ENCODE assay signal across 20 cellular contexts in the genomic region with DNA sequence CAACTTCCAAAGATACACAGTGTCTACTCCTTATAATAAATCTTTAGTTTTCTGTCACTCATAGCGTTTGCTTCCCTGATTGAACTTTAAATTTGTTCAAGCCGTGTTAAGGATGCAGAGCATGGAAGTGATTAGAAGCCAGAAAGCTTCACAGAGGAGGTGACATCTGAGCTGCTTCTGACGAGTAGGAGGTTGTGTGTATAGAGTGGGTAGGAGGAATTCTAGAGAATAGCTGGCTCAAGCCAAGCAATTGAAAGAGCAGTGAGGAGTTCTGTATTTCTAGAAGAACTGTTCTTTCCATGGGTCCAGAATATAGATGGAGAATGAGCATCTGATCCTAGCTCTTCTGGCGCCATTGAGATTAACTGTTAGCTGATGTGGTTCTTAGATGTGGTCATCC. TPM values are rescaled to one million over a fixed set of nuclear protein-coding genes. Genes with fewer than 3 reads are reported as not detected.
DNase-seq lines count a peak whose midpoint lies in the region; ATAC-seq and TF ChIP-seq lines count a peak whose summit lies in the region.
"Had no signal": no experiment of that assay in that cellular context is flagged by ENCODE, and none has a peak within 500 bp of the region (broad histone marks: within the 10 kb centered on the region; RNA-seq: fewer than 3 reads in every experiment).

No MANE protein-coding gene starts in this region.

- H2AFZ ChIP-seq in smooth muscle cell (ENCODE audit: low read depth) = no peak overlapping the region

- CTCF ChIA-PET in CD4-positive, alpha-beta memory T cell (lab: Charles Lee; ENCODE audit: partially characterized antibody) = interaction anchor here (0.9 to 6.2 kb wide), 4 partner anchors 9 to 167 kb away, joined by 3 to 88 read pairs (median 4); partner anchors contain the start of gene MYORG

- H3K27ac ChIP-seq in body of pancreas = peak overlapping the region in 3 of 4 donors; percentile 53 to 66 (median 65)
- H3K27ac ChIP-seq in CD4-positive, alpha-beta memory T cell (ENCODE audit: low read depth, low read length) = no peak overlapping the region
- no peak overlapping the region for H3K27ac ChIP-seq in smooth muscle cell (ENCODE audit: low read depth)
- H3K27ac ChIP-seq in sigmoid colon = peak overlapping the region in 2 of 4 donors; percentile 45 to 94
- H3K27ac ChIP-seq: KMS-11 had no signal

- no peak for ATAC-seq in body of pancreas
- no peak for ATAC-seq in activated naive CD4-positive, alpha-beta T cell treated with anti-CD3 and anti-CD28 coated beads, Interleukin-2, amount 50 U/mL, for 72 hours
- ATAC-seq: Right ventricle myocardium inferior had no signal

- H3K36me3 ChIP-seq in body of pancreas (replicated peaks in 1 of 2; ENCODE audit: insufficient read depth in 1 of 2, low read depth in 2 of 2) (no peaks in the 10 kb centered on the region), smooth muscle cell (ENCODE audit: low read depth) (no peaks in the 10 kb centered on the region), sigmoid colon (peaks cover 0 to 8% (median 0%) of the 10 kb centered on the region in 4 donors)
- peaks cover 13% of the 10 kb centered on the region for H3K36me3 ChIP-seq in CD4-positive, alpha-beta memory T cell (ENCODE audit: insufficient read depth, low read length)

- no peak overlapping the region for H3K4me2 ChIP-seq in smooth muscle cell
- H3K4me2 ChIP-seq: KMS-11 had no signal

- H4K20me1 ChIP-seq in smooth muscle cell (ENCODE audit: low read depth) = peaks cover 43% of the 10 kb centered on the region

- H3K4me1 Mint-ChIP-seq in progenitor cell of endocrine pancreas (ENCODE audit: low read depth) = peaks cover 17% of the 10 kb centered on the region
- H3K4me1 Mint-ChIP-seq in CD4-positive, alpha-beta memory T cell = peaks cover 11 to 19% (median 14%) of the 10 kb centered on the region in 4 donors

- WGBS in body of pancreas, 2 donors = 76 to 78% methylated on average over 4 of the region's 4 CpGs
- WGBS in smooth muscle cell (ENCODE audit: low lambda C conversion rate) = 86% methylated on average over 4 of the region's 4 CpGs
- WGBS in sigmoid colon, 2 donors = 83 to 87% methylated on average over 4 of the region's 4 CpGs

- no peak overlapping the region for H3K4me3 Mint-ChIP-seq in progenitor cell of endocrine pancreas (ENCODE audit: low read depth)
- H3K4me3 Mint-ChIP-seq in CD4-positive, alpha-beta memory T cell = no peak overlapping the region
- H3K4me3 Mint-ChIP-seq: B cell; CD4-positive, CD25-positive, alpha-beta regulatory T cell had no signal

- H3K27me3 ChIP-seq in body of pancreas (no peaks in the 10 kb centered on the region), smooth muscle cell (ENCODE audit: low read depth) (no peaks in the 10 kb centered on the region), sigmoid colon (no peaks in the 10 kb centered on the region)
- no peaks in the 10 kb centered on the region for H3K27me3 ChIP-seq in CD4-positive, alpha-beta memory T cell (ENCODE audit: insufficient read depth, low read length)

- peaks cover 6% of the 10 kb centered on the region for H3F3A ChIP-seq in smooth muscle cell (ENCODE audit: low read depth)

- intact Hi-C loops in body of pancreas (cut with DNase I) = loop anchor here (5.0 kb wide), 1 partner anchor 37 kb away; no protein-coding TSS in a partner anchor
- intact Hi-C loops in CD4-positive, alpha-beta memory T cell (cut with micrococcal nuclease) = no loop called here
- intact Hi-C loops in sigmoid colon (cut with DNase I) = no loop called here

- H3K4me1 ChIP-seq in body of pancreas (peaks cover 36% of the 10 kb centered on the region), smooth muscle cell (ENCODE audit: low read depth) (peaks cover 4% of the 10 kb centered on the region), sigmoid colon (peaks cover 0 to 66% (median 26%) of the 10 kb centered on the region in 4 donors)
- peaks cover 4% of the 10 kb centered on the region for H3K4me1 ChIP-seq in CD4-positive, alpha-beta memory T cell (ENCODE audit: insufficient read depth, low read length)
- H3K4me1 ChIP-seq: Caco-2 had no signal

- H3K9me3 ChIP-seq in body of pancreas (no peaks in the 10 kb centered on the region), smooth muscle cell (replicated peaks; ENCODE audit: low read depth) (no peaks in the 10 kb centered on the region), sigmoid colon (no peaks in the 10 kb centered on the region)
- H3K9me3 ChIP-seq in CD4-positive, alpha-beta memory T cell (ENCODE audit: control insufficient read depth in 1 of 2, low read length in 2 of 2) = no peaks in the 10 kb centered on the region
- H3K9me3 ChIP-seq: Caco-2 had no signal

- DNase-seq in CD1c-positive myeloid dendritic cell (ENCODE audit: extremely low spot score) (peak; percentile 28), body of pancreas (no peak), inferior parietal cortex (ENCODE audit: extremely low spot score) (peak; percentile 38), progenitor cell of endocrine pancreas (ENCODE audit: low spot score, unreplicated experiment) (no peak), smooth muscle cell (lab: John Stamatoyannopoulos, UW; ENCODE audit: unreplicated experiment) (no peak), sigmoid colon (no peak)
- no peak for DNase-seq in CD4-positive, alpha-beta memory T cell
- DNase-seq in activated naive CD4-positive, alpha-beta T cell treated with anti-CD3 and anti-CD28 coated beads, Interleukin-2, amount 50 U/mL, for 72 hours (ENCODE audit: low spot score in 2 of 2) = no peak
- DNase-seq: 8988T; Caco-2; CD4-positive, CD25-positive, alpha-beta regulatory T cell; GOT3; MV-4-11; NCI-H1694 treated with DMSO at 0.1 percent for 48 hours; NCI-H2227 treated with DMSO at 0.1 percent for 48 hours; NCI-H510A treated with DMSO at 0.1 percent for 48 hours; NCI-H774 had no signal

- H3K4me3 ChIP-seq in body of pancreas (no peak overlapping the region), smooth muscle cell (no peak overlapping the region), sigmoid colon (no peak overlapping the region)
- H3K4me3 ChIP-seq in CD4-positive, alpha-beta memory T cell (ENCODE audit: low read length in 2 of 2) = no peak overlapping the region

- no peaks in the 10 kb centered on the region for H3K27me3 Mint-ChIP-seq in progenitor cell of endocrine pancreas
- H3K27me3 Mint-ChIP-seq in CD4-positive, alpha-beta memory T cell = no peaks in the 10 kb centered on the region
- H3K27me3 Mint-ChIP-seq: B cell; CD4-positive, CD25-positive, alpha-beta regulatory T cell had no signal

- TF ChIP-seq POLR2A in body of pancreas (IDR thresholded peaks at IDR 0.05) (no peak), sigmoid colon (IDR thresholded peaks at IDR 0.05) (no peak)

- TF ChIP-seq CTCF in body of pancreas (IDR thresholded peaks at IDR 0.05) = no peak
- TF ChIP-seq CTCF in progenitor cell of endocrine pancreas (IDR thresholded peaks at IDR 0.05; ENCODE audit: unreplicated experiment) = no peak
- TF ChIP-seq CTCF in smooth muscle cell (IDR thresholded peaks at IDR 0.05; ENCODE audit: borderline replicate concordance, insufficient read depth, poor library complexity, severe bottlenecking) = no peak
- TF ChIP-seq CTCF in sigmoid colon (IDR thresholded peaks at IDR 0.05) = no peak

- H3K79me2 ChIP-seq in smooth muscle cell (ENCODE audit: low read depth) = peaks cover 19% of the 10 kb centered on the region

- H3K9ac ChIP-seq in smooth muscle cell (ENCODE audit: low read depth) = no peak overlapping the region
- H3K9ac ChIP-seq: KMS-11 had no signal

- H3K9me3 Mint-ChIP-seq in progenitor cell of endocrine pancreas (ENCODE audit: low read depth) = no peaks in the 10 kb centered on the region
- H3K9me3 Mint-ChIP-seq in CD4-positive, alpha-beta memory T cell = no peaks in the 10 kb centered on the region
- H3K9me3 Mint-ChIP-seq in activated naive CD4-positive, alpha-beta T cell treated with anti-CD3 and anti-CD28 coated beads, Interleukin-2, amount 50 U/mL, for 72 hours = no peaks in the 10 kb centered on the region
- H3K9me3 Mint-ChIP-seq: CD4-positive, CD25-positive, alpha-beta regulatory T cell had no signal

- POLR2A ChIA-PET in CD4-positive, alpha-beta memory T cell (lab: Charles Lee; ENCODE audit: partially characterized antibody) = no interaction called here

- peak overlapping the region; percentile 34 for H3K27ac Mint-ChIP-seq in progenitor cell of endocrine pancreas
- no peak overlapping the region for H3K27ac Mint-ChIP-seq in CD4-positive, alpha-beta memory T cell
- H3K27ac Mint-ChIP-seq in activated naive CD4-positive, alpha-beta T cell treated with anti-CD3 and anti-CD28 coated beads, Interleukin-2, amount 50 U/mL, for 72 hours = no peak overlapping the region
- H3K27ac Mint-ChIP-seq: B cell had no signal

- peaks cover 5% of the 10 kb centered on the region for H3K36me3 Mint-ChIP-seq in progenitor cell of endocrine pancreas (ENCODE audit: insufficient read depth)
- peaks cover 14 to 26% of the 10 kb centered on the region in 2 donors for H3K36me3 Mint-ChIP-seq in CD4-positive, alpha-beta memory T cell
- peaks cover 0 to 6% of the 10 kb centered on the region in 2 donors for H3K36me3 Mint-ChIP-seq in activated naive CD4-positive, alpha-beta T cell treated with anti-CD3 and anti-CD28 coated beads, Interleukin-2, amount 50 U/mL, for 72 hours

- TF ChIP-seq EP300 in sigmoid colon (IDR thresholded peaks at IDR 0.05) = no peak

RNA-seq across cellular contexts. Expression of gene NUDT2, which starts 6.0 kb away (rescaled TPM):
- total RNA-seq in body of pancreas (10 to 100 TPM in 1 of 2 donors, 1 to 10 TPM in 1; 9.2 to 14.0 TPM), progenitor cell of endocrine pancreas (21.1 TPM in 2 replicates), smooth muscle cell (28.1 and 32.4 TPM in 2 replicates), sigmoid colon (10 to 100 TPM; 12.1 to 59.9 (median 36.1) TPM)
- total RNA-seq in CD4-positive, alpha-beta memory T cell = 10 to 100 TPM; 21.0 TPM
- polyA plus RNA-seq in CD4-positive, alpha-beta memory T cell = 10 to 100 TPM; 26.2 to 29.3 TPM
- 10 to 100 TPM; 42.7 to 42.9 TPM for total RNA-seq in activated naive CD4-positive, alpha-beta T cell treated with anti-CD3 and anti-CD28 coated beads, Interleukin-2, amount 50 U/mL, for 72 hours
- polyA plus RNA-seq in smooth muscle cell (32.8 and 36.1 TPM in 2 replicates), sigmoid colon (10 to 100 TPM; 27.0 to 56.5 (median 35.6) TPM)

RNA-seq across cellular contexts. Expression of gene KIF24, which starts 6.3 kb away (rescaled TPM):
- under 1 TPM; 0.26 to 0.33 TPM for total RNA-seq in body of pancreas
- 9.1 and 10.0 TPM in 2 replicates for total RNA-seq in progenitor cell of endocrine pancreas
- total RNA-seq in CD4-positive, alpha-beta memory T cell = under 1 TPM; 0.22 to 0.32 TPM
- not detected for polyA plus RNA-seq in CD4-positive, alpha-beta memory T cell
- total RNA-seq in activated naive CD4-positive, alpha-beta T cell treated with anti-CD3 and anti-CD28 coated beads, Interleukin-2, amount 50 U/mL, for 72 hours = 1 to 10 TPM; 6.1 to 7.3 TPM
- total RNA-seq in smooth muscle cell = 1.2 and 1.4 TPM in 2 replicates
- 0.51 and 0.91 TPM in 2 replicates for polyA plus RNA-seq in smooth muscle cell
- total RNA-seq in sigmoid colon = 1 to 10 TPM in 1 of 4 donors, under 1 TPM in 3; 0.28 to 1.4 (median 0.51) TPM
- 1 to 10 TPM in 1 of 3 donors, under 1 TPM in 2; under 0.01 to 1.6 (median 0.46) TPM for polyA plus RNA-seq in sigmoid colon

RNA-seq across cellular contexts. Expression of gene MYORG, which starts 41.3 kb away (rescaled TPM):
- total RNA-seq in body of pancreas = 10 to 100 TPM; 11.2 to 11.9 TPM
- 8.8 and 9.2 TPM in 2 replicates for total RNA-seq in progenitor cell of endocrine pancreas
- 1 to 10 TPM; 1.3 to 1.4 TPM for total RNA-seq in CD4-positive, alpha-beta memory T cell
- under 1 TPM; 0.09 to 0.55 TPM for polyA plus RNA-seq in CD4-positive, alpha-beta memory T cell
- total RNA-seq in activated naive CD4-positive, alpha-beta T cell treated with anti-CD3 and anti-CD28 coated beads, Interleukin-2, amount 50 U/mL, for 72 hours = 1 to 10 TPM; 2.2 to 4.6 TPM
- 5.2 and 5.6 TPM in 2 replicates for total RNA-seq in smooth muscle cell
- polyA plus RNA-seq in smooth muscle cell = 4.2 and 6.3 TPM in 2 replicates
- total RNA-seq in sigmoid colon = 10 to 100 TPM in 3 of 4 donors, 1 to 10 TPM in 1; 3.9 to 23.5 (median 20.0) TPM
- 10 to 100 TPM in 1 of 3 donors, 1 to 10 TPM in 2; 3.0 to 23.4 (median 5.5) TPM for polyA plus RNA-seq in sigmoid colon

Comparison
In these comparisons a context has a peak if more than half of its experiments do, and no peak if none do; other contexts are left out.
1. DNase-seq: peak in CD1c-positive myeloid dendritic cell (single experiment) and inferior parietal cortex (single experiment); none in body of pancreas (0 of 4), progenitor cell of endocrine pancreas (single experiment), CD4-positive, alpha-beta memory T cell (0 of 5), activated naive CD4-positive, alpha-beta T cell treated with anti-CD3 and anti-CD28 coated beads, Interleukin-2, amount 50 U/mL, for 72 hours (0 of 2), smooth muscle cell (single experiment) and sigmoid colon (single experiment).
2. H3K27ac ChIP-seq: peak in body of pancreas (3 of 4); none in CD4-positive, alpha-beta memory T cell (single experiment) and smooth muscle cell (single experiment).